ENCODE assay signal across 2 cellular contexts in genomic region chr12:49534122-49534521, GRCh38. TPM values are rescaled to one million over a fixed set of nuclear protein-coding genes. Genes with fewer than 3 reads are reported as not detected.
"Had no signal": no experiment of that assay in that cellular context is flagged by ENCODE, and none has a peak within 500 bp of the region (broad histone marks: within the 10 kb centered on the region; RNA-seq: fewer than 3 reads in every experiment).

No MANE protein-coding gene starts in this region.

RNA-seq across cellular contexts. Expression of gene KCNH3, which starts 4.7 kb away (rescaled TPM):
- total RNA-seq: subcutaneous adipose tissue, vagina had no signal
